7 cellular contexts compared by ENCODE assay signal in the genomic region with DNA sequence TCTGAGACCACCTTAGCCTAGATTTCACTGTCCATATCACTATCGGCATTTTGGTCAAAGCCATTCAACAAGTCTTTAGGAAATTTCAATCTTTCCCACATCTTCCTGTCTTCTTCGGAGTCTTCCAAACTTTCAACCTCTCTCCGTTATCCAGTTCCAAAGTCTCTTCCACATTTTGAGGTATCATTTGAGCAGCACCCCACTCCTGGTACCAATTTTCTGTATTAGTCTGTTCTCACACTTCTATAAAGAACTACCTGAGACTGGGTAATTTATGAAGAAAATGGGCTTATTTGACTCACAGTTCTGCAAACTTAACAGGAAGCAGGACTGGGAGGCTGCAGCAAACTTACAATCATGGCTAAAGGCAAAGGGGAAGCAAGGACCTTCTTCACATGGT.
"Had no signal": no experiment of that assay in that cellular context is flagged by ENCODE, and none has a peak within 500 bp of the region (broad histone marks: within the 10 kb centered on the region; RNA-seq: fewer than 3 reads in every experiment).

No MANE protein-coding gene starts in this region.

- DNase-seq: IMR-90, KBM-7, KG1 had no signal

- H3K4me2 ChIP-seq: KMS-11 had no signal

- FAIRE-seq: HepG2, HTR-8/SVneo had no signal

- ATAC-seq: HepG2 had no signal

- H3K9ac ChIP-seq: KMS-11 had no signal

- H3K27ac ChIP-seq: HL-60, KMS-11 had no signal
